ENCODE assay signal across 8 cellular contexts in genomic region chr1:160834945-160835565, GRCh38. TPM values are rescaled to one million over a fixed set of nuclear protein-coding genes. Genes with fewer than 3 reads are reported as not detected.
DNase-seq lines count a peak whose midpoint lies in the region; ATAC-seq, FAIRE-seq and TF ChIP-seq lines count a peak whose summit lies in the region.

No MANE protein-coding gene starts in this region.

- no peak for FAIRE-seq in bronchial epithelial cell (lab: Jason Lieb, UNC)

- peak; percentile 47 for TF ChIP-seq CTCF in HFF-Myc (IDR thresholded peaks at IDR 0.05; ENCODE audit: low read depth, low read length, missing control alignments)
- TF ChIP-seq CTCF in bronchial epithelial cell (IDR thresholded peaks at IDR 0.05; ENCODE audit: insufficient read depth, low read length, severe bottlenecking) = peak; percentile 49

- peaks cover 2% of the 10 kb centered on the region for H3K27me3 ChIP-seq in bronchial epithelial cell (ENCODE audit: control insufficient read depth, insufficient read depth, low read length)

- H3K36me3 ChIP-seq in bronchial epithelial cell (ENCODE audit: control insufficient read depth, insufficient read depth, low read length) = no peaks in the 10 kb centered on the region

- ATAC-seq in GM18867 (IDR thresholded peaks at IDR 0.05; ENCODE audit: unreplicated experiment) (no peak), HG03565 (IDR thresholded peaks at IDR 0.05; ENCODE audit: unreplicated experiment) (no peak)

- no peak overlapping the region for H3K4me3 ChIP-seq in HFF-Myc (replicated peaks; ENCODE audit: low read depth, low read length)
- no peak overlapping the region for H3K4me3 ChIP-seq in bronchial epithelial cell (ENCODE audit: low read depth, low read length)

- DNase-seq in DMS 273 treated with DMSO at 0.1 percent for 48 hours (lab: John Stamatoyannopoulos, UW) = peak; percentile 8
- no peak for DNase-seq in HFF-Myc (ENCODE audit: extremely low read depth, low read depth)
- DNase-seq in SHP77 treated with DMSO at 0.1 percent for 48 hours (lab: John Stamatoyannopoulos, UW) = peak; percentile 37
- DNase-seq in bronchial epithelial cell (ENCODE audit: low read depth) = peak; percentile 43
- DNase-seq in midbrain (lab: John Stamatoyannopoulos, UW) = peak; percentile 13
- no peak for DNase-seq in putamen (ENCODE audit: low spot score)

RNA-seq across cellular contexts. Expression of gene CD244, which starts 27.6 kb away (rescaled TPM):
- total RNA-seq in bronchial epithelial cell = under 0.01 TPM in 2 replicates

RNA-seq across cellular contexts. Expression of gene LY9, which starts 39.1 kb away (rescaled TPM):
- total RNA-seq in bronchial epithelial cell = under 0.01 TPM in 1 of 2 replicates, not detected in the other

RNA-seq across cellular contexts. Expression of gene ITLN1, which starts 49.9 kb away (rescaled TPM):
- not detected in 2 replicates for total RNA-seq in bronchial epithelial cell

Comparison
In these comparisons a context has a peak if more than half of its experiments do, and no peak if none do; other contexts are left out.
1. DNase-seq: peak in DMS 273 treated with DMSO at 0.1 percent for 48 hours (single experiment), SHP77 treated with DMSO at 0.1 percent for 48 hours (single experiment), bronchial epithelial cell (single experiment) and midbrain (single experiment); none in HFF-Myc (single experiment) and putamen (single experiment).